In the genomic region with DNA sequence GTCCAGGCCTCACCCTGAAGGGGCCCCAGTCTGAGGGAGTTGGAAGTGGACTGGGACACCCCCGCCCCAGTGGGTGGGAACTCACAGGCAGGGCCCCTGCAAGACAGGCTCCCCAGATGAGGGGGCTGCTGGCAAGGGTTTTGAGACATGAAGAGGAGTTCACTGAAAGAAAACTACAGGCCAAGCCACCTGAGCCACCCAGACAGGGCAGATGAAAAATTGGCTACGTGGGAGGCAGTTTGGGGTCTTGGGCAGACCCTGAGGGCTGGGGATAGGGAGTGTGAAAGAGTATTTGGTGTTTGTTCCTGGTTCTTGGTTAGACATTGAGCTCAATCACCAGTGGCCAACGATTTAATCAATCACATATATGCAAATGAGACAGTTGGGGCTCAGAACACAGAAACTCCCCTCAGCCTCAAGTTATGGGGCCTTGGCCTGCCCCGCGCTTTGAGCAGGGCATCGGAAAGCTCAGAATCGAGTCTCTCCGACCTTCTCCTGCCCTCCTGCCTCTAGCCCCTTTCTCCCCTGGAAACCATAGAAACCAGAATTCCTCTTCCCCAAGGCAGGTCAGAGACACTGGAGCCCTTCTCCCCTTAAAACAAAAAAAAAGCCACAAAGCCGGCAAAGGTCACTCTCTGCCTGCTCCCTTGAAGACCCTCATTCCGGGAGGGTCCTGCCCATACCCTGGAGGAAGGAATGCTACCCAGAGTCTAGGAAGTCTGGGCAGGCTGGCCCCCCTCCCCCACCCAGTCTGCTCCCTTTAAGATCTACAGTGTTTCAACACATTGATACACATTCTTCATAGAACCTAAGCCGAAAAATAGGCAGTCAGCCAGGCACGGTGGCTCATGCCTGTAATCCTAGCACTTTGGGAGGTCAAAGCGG, we compare ENCODE assay signal across 2 cellular contexts.
TF ChIP-seq lines count a peak whose summit lies in the region.

No MANE protein-coding gene starts in this region.

TF ChIP-seq in SK-N-SH treated with all-trans-retinoic acid at 6 μM for 48 hours, 23 proteins besides CTCF, POLR2A, EP300 and RAD21:
- no peak for TF ChIP-seq SNAI2 (CRISPR knock-in tag; IDR thresholded peaks at IDR 0.05)
- no peak for TF ChIP-seq ESRRG (CRISPR knock-in tag; IDR thresholded peaks at IDR 0.05)
- TF ChIP-seq ISL1 (CRISPR knock-in tag; IDR thresholded peaks at IDR 0.05) = no peak
- TF ChIP-seq ZFP3 (CRISPR knock-in tag; IDR thresholded peaks at IDR 0.05) = peak; percentile 99
- TF ChIP-seq, protein P1, sequence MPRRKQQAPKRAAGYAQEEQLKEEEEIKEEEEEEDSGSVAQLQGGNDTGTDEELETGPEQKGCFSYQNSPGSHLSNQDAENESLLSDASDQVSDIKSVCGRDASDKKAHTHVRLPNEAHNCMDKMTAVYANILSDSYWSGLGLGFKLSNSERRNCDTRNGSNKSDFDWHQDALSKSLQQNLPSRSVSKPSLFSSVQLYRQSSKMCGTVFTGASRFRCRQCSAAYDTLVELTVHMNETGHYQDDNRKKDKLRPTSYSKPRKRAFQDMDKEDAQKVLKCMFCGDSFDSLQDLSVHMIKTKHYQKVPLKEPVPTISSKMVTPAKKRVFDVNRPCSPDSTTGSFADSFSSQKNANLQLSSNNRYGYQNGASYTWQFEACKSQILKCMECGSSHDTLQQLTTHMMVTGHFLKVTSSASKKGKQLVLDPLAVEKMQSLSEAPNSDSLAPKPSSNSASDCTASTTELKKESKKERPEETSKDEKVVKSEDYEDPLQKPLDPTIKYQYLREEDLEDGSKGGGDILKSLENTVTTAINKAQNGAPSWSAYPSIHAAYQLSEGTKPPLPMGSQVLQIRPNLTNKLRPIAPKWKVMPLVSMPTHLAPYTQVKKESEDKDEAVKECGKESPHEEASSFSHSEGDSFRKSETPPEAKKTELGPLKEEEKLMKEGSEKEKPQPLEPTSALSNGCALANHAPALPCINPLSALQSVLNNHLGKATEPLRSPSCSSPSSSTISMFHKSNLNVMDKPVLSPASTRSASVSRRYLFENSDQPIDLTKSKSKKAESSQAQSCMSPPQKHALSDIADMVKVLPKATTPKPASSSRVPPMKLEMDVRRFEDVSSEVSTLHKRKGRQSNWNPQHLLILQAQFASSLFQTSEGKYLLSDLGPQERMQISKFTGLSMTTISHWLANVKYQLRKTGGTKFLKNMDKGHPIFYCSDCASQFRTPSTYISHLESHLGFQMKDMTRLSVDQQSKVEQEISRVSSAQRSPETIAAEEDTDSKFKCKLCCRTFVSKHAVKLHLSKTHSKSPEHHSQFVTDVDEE (CRISPR knock-in tag; IDR thresholded peaks at IDR 0.05) = no peak
- no peak for TF ChIP-seq TOX (CRISPR knock-in tag; IDR thresholded peaks at IDR 0.05; ENCODE audit: borderline replicate concordance)
- TF ChIP-seq, protein P2, sequence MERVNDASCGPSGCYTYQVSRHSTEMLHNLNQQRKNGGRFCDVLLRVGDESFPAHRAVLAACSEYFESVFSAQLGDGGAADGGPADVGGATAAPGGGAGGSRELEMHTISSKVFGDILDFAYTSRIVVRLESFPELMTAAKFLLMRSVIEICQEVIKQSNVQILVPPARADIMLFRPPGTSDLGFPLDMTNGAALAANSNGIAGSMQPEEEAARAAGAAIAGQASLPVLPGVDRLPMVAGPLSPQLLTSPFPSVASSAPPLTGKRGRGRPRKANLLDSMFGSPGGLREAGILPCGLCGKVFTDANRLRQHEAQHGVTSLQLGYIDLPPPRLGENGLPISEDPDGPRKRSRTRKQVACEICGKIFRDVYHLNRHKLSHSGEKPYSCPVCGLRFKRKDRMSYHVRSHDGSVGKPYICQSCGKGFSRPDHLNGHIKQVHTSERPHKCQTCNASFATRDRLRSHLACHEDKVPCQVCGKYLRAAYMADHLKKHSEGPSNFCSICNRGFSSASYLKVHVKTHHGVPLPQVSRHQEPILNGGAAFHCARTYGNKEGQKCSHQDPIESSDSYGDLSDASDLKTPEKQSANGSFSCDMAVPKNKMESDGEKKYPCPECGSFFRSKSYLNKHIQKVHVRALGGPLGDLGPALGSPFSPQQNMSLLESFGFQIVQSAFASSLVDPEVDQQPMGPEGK (CRISPR knock-in tag; IDR thresholded peaks at IDR 0.05; ENCODE audit: borderline replicate concordance) = no peak

TF ChIP-seq in SK-N-SH, 30 proteins besides CTCF, POLR2A, EP300 and RAD21:
- no peak for TF ChIP-seq NRF1 (IDR thresholded peaks at IDR 0.05; ENCODE audit: low read depth, low read length)
